Comparison of ENCODE assay signal across 1 cellular context in genomic region chr7:155602750-155603149, GRCh38.
TF ChIP-seq lines count a peak whose summit lies in the region.

No MANE protein-coding gene starts in this region.

TF ChIP-seq in endothelial cell of umbilical vein, 7 proteins besides CTCF, POLR2A, EP300 and RAD21:
- TF ChIP-seq MAX (IDR thresholded peaks at IDR 0.05; ENCODE audit: insufficient read depth, insufficient read length) (no peak), MYC (IDR thresholded peaks at IDR 0.05; ENCODE audit: low read depth, low read length) (no peak), GATA2 (IDR thresholded peaks at IDR 0.05; ENCODE audit: insufficient read depth, insufficient read length, low read depth, low read length) (no peak), POLR2AphosphoS5 (IDR thresholded peaks at IDR 0.05; ENCODE audit: insufficient read depth, low read depth, low read length) (no peak), FOS (IDR thresholded peaks at IDR 0.05; ENCODE audit: borderline replicate concordance, insufficient read depth, low read length) (no peak), EZH2 (IDR thresholded peaks at IDR 0.05; ENCODE audit: borderline replicate concordance, low read depth, low read length, severe bottlenecking) (no peak), JUN (IDR thresholded peaks at IDR 0.05; ENCODE audit: borderline replicate concordance, insufficient read depth, insufficient read length, low read depth) (no peak)
